1 cellular context compared by ENCODE assay signal in the genomic region with DNA sequence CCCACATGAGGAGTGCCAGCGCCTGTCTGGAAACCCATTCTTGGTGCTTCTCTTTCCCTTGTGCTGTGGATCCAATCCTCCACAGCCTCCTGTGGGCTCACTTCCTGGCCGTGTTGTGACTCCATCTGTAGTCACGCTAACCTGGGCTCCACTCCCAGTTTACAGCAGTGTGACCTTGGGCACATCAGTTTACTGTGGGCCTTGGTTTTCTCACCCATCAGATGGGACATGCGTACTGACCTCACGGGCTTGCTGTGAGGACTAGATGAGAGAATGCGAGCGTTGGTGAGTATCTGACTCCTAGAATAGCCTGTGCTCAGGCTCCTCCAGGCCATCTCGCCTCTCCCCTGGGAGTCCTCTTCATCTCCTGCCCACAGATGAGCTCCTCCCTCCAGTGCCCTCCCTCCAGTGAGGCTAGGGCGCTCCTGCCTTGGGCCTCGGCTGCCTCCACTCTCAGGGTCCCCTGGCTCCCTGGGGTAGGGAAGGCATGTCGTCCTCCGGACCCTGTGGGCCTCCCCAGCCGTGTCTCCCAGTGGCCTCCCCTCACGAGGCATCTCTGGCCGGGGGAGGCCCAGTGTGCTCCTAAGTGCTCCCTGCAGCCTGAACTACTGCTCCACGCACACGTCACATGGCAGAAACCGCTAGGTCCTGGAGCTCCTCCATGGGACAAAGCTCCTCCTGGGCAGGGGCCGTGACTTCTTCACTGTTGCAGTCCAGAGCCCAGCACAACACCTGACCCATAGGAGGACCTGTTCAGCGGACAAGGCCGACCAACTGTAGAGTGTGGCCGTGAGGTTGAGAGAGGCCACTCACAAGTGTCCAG.
A peak's percentile ranks its signal among the peaks of the same experiment; 100 is the strongest.
TF ChIP-seq lines count a peak whose summit lies in the region.

No MANE protein-coding gene starts in this region.

TF ChIP-seq in HepG2, 621 proteins besides CTCF, POLR2A, EP300 and RAD21:
- TF ChIP-seq ZNF263 (CRISPR knock-in tag; IDR thresholded peaks at IDR 0.05) (peak; percentile 85), ZNF253 (CRISPR knock-in tag; IDR thresholded peaks at IDR 0.05; ENCODE audit: borderline replicate concordance) (no peak), RXRB (CRISPR knock-in tag; IDR thresholded peaks at IDR 0.05; ENCODE audit: borderline replicate concordance) (0 out of 2 replicates have a peak, but pooled peaks have one; percentile 11), RXRA (CRISPR knock-in tag; IDR thresholded peaks at IDR 0.05) (0 out of 2 replicates have a peak, but pooled peaks have one; percentile 12), TEAD3 (CRISPR knock-in tag; optimal IDR thresholded peaks at IDR 0.05; ENCODE audit: borderline replicate concordance) (peak; percentile 19), ZSCAN20 (CRISPR knock-in tag; IDR thresholded peaks at IDR 0.05; ENCODE audit: borderline replicate concordance) (no peak)
- TF ChIP-seq, protein P1, sequence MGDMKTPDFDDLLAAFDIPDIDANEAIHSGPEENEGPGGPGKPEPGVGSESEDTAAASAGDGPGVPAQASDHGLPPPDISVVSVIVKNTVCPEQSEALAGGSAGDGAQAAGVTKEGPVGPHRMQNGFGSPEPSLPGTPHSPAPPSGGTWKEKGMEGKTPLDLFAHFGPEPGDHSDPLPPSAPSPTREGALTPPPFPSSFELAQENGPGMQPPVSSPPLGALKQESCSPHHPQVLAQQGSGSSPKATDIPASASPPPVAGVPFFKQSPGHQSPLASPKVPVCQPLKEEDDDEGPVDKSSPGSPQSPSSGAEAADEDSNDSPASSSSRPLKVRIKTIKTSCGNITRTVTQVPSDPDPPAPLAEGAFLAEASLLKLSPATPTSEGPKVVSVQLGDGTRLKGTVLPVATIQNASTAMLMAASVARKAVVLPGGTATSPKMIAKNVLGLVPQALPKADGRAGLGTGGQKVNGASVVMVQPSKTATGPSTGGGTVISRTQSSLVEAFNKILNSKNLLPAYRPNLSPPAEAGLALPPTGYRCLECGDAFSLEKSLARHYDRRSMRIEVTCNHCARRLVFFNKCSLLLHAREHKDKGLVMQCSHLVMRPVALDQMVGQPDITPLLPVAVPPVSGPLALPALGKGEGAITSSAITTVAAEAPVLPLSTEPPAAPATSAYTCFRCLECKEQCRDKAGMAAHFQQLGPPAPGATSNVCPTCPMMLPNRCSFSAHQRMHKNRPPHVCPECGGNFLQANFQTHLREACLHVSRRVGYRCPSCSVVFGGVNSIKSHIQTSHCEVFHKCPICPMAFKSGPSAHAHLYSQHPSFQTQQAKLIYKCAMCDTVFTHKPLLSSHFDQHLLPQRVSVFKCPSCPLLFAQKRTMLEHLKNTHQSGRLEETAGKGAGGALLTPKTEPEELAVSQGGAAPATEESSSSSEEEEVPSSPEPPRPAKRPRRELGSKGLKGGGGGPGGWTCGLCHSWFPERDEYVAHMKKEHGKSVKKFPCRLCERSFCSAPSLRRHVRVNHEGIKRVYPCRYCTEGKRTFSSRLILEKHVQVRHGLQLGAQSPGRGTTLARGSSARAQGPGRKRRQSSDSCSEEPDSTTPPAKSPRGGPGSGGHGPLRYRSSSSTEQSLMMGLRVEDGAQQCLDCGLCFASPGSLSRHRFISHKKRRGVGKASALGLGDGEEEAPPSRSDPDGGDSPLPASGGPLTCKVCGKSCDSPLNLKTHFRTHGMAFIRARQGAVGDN (CRISPR knock-in tag; IDR thresholded peaks at IDR 0.05) = peak; percentile 50
- TF ChIP-seq, protein P2, sequence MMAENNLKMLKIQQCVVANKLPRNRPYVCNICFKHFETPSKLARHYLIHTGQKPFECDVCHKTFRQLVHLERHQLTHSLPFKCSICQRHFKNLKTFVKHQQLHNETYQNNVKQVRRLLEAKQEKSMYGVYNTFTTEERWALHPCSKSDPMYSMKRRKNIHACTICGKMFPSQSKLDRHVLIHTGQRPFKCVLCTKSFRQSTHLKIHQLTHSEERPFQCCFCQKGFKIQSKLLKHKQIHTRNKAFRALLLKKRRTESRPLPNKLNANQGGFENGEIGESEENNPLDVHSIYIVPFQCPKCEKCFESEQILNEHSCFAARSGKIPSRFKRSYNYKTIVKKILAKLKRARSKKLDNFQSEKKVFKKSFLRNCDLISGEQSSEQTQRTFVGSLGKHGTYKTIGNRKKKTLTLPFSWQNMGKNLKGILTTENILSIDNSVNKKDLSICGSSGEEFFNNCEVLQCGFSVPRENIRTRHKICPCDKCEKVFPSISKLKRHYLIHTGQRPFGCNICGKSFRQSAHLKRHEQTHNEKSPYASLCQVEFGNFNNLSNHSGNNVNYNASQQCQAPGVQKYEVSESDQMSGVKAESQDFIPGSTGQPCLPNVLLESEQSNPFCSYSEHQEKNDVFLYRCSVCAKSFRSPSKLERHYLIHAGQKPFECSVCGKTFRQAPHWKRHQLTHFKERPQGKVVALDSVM (CRISPR knock-in tag; IDR thresholded peaks at IDR 0.05) = peak; percentile 40; the same call in 1 of the 2 replicates
- TF ChIP-seq, protein P3, sequence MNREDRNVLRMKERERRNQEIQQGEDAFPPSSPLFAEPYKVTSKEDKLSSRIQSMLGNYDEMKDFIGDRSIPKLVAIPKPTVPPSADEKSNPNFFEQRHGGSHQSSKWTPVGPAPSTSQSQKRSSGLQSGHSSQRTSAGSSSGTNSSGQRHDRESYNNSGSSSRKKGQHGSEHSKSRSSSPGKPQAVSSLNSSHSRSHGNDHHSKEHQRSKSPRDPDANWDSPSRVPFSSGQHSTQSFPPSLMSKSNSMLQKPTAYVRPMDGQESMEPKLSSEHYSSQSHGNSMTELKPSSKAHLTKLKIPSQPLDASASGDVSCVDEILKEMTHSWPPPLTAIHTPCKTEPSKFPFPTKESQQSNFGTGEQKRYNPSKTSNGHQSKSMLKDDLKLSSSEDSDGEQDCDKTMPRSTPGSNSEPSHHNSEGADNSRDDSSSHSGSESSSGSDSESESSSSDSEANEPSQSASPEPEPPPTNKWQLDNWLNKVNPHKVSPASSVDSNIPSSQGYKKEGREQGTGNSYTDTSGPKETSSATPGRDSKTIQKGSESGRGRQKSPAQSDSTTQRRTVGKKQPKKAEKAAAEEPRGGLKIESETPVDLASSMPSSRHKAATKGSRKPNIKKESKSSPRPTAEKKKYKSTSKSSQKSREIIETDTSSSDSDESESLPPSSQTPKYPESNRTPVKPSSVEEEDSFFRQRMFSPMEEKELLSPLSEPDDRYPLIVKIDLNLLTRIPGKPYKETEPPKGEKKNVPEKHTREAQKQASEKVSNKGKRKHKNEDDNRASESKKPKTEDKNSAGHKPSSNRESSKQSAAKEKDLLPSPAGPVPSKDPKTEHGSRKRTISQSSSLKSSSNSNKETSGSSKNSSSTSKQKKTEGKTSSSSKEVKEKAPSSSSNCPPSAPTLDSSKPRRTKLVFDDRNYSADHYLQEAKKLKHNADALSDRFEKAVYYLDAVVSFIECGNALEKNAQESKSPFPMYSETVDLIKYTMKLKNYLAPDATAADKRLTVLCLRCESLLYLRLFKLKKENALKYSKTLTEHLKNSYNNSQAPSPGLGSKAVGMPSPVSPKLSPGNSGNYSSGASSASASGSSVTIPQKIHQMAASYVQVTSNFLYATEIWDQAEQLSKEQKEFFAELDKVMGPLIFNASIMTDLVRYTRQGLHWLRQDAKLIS (CRISPR knock-in tag; IDR thresholded peaks at IDR 0.05) = no peak
- TF ChIP-seq, protein P4, sequence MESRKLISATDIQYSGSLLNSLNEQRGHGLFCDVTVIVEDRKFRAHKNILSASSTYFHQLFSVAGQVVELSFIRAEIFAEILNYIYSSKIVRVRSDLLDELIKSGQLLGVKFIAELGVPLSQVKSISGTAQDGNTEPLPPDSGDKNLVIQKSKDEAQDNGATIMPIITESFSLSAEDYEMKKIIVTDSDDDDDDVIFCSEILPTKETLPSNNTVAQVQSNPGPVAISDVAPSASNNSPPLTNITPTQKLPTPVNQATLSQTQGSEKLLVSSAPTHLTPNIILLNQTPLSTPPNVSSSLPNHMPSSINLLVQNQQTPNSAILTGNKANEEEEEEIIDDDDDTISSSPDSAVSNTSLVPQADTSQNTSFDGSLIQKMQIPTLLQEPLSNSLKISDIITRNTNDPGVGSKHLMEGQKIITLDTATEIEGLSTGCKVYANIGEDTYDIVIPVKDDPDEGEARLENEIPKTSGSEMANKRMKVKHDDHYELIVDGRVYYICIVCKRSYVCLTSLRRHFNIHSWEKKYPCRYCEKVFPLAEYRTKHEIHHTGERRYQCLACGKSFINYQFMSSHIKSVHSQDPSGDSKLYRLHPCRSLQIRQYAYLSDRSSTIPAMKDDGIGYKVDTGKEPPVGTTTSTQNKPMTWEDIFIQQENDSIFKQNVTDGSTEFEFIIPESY (CRISPR knock-in tag; IDR thresholded peaks at IDR 0.05) = 0 out of 2 replicates have a peak, but pooled peaks have one; percentile 15
